Comparison of ENCODE assay signal across 1 cellular context in the genomic region with DNA sequence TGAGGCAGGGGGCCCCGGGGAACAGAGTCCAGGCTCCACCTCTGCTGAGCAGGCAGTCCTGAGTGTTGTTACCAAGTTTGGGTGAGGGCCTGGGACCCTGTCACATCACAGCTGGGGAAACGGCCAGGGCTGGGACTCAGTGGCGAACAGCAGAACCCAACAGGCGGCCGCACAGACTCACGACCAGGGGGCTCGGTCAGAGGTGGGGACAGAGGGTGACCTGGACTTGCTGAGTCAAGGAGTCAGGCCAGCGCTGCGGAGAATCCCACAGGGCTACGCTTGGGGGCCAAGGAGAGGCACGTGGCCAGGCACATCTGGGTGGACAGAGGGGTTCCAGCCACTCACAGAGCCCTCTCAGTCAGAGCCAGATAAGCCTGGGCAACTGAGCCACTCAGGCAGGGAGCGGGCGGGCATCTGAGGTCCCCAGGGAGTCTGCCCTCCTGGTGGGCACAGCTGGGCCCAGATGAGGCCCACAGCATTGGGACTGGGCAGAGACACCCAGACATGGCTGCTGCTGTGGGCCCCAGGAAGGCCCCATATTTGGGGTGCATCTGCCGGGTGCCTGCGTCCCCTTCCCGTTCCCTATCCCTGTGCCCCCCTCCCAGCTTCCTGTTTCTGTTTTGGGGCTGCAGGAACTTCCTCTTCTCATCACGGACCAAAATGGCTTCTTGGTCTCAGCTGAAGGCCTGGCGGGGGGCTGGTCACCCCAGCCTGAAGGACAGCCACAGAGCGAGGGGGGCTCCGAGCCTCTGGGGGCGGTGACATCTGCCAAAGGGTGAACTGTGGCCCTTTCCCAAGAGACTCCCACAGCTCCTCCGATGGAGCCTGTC.
TF ChIP-seq lines count a peak whose summit lies in the region.

No MANE protein-coding gene starts in this region.

TF ChIP-seq in GM12878, 131 proteins besides CTCF, POLR2A, EP300 and RAD21:
- TF ChIP-seq ESRRA (IDR thresholded peaks at IDR 0.05; ENCODE audit: low read length) (no peak), NR2F1 (conservative IDR thresholded peaks at IDR 0.05) (no peak), RFX5 (IDR thresholded peaks at IDR 0.05; ENCODE audit: low read depth, low read length) (no peak), HDAC6 (IDR thresholded peaks at IDR 0.05; ENCODE audit: unreplicated experiment) (no peak), CHD1 (IDR thresholded peaks at IDR 0.05; ENCODE audit: low read depth, low read length) (no peak), ETV6 (conservative IDR thresholded peaks at IDR 0.05 in 1 of 2, IDR thresholded peaks at IDR 0.05 in 1 of 2; ENCODE audit: borderline replicate concordance in 1 of 2, low read depth in 1 of 2) (no peak)
- TF ChIP-seq, protein P1, sequence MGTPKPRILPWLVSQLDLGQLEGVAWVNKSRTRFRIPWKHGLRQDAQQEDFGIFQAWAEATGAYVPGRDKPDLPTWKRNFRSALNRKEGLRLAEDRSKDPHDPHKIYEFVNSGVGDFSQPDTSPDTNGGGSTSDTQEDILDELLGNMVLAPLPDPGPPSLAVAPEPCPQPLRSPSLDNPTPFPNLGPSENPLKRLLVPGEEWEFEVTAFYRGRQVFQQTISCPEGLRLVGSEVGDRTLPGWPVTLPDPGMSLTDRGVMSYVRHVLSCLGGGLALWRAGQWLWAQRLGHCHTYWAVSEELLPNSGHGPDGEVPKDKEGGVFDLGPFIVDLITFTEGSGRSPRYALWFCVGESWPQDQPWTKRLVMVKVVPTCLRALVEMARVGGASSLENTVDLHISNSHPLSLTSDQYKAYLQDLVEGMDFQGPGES (IDR thresholded peaks at IDR 0.05) = no peak
- TF ChIP-seq, protein P2, sequence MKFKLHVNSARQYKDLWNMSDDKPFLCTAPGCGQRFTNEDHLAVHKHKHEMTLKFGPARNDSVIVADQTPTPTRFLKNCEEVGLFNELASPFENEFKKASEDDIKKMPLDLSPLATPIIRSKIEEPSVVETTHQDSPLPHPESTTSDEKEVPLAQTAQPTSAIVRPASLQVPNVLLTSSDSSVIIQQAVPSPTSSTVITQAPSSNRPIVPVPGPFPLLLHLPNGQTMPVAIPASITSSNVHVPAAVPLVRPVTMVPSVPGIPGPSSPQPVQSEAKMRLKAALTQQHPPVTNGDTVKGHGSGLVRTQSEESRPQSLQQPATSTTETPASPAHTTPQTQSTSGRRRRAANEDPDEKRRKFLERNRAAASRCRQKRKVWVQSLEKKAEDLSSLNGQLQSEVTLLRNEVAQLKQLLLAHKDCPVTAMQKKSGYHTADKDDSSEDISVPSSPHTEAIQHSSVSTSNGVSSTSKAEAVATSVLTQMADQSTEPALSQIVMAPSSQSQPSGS (IDR thresholded peaks at IDR 0.05; ENCODE audit: low read length) = no peak
- TF ChIP-seq, protein P3, sequence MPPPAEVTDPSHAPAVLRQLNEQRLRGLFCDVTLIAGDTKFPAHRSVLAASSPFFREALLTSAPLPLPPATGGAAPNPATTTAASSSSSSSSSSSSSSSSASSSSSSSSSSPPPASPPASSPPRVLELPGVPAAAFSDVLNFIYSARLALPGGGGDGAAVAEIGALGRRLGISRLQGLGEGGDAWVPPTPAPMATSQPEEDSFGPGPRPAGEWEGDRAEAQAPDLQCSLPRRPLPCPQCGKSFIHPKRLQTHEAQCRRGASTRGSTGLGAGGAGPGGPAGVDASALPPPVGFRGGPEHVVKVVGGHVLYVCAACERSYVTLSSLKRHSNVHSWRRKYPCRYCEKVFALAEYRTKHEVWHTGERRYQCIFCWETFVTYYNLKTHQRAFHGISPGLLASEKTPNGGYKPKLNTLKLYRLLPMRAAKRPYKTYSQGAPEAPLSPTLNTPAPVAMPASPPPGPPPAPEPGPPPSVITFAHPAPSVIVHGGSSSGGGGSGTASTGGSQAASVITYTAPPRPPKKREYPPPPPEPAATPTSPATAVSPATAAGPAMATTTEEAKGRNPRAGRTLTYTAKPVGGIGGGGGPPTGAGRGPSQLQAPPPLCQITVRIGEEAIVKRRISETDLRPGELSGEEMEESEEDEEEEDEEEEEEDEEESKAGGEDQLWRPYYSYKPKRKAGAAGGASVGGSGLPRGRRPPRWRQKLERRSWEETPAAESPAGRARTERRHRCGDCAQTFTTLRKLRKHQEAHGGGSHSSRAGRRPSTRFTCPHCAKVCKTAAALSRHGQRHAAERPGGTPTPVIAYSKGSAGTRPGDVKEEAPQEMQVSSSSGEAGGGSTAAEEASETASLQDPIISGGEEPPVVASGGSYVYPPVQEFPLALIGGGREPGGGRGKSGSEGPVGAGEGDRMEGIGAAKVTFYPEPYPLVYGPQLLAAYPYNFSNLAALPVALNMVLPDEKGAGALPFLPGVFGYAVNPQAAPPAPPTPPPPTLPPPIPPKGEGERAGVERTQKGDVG (CRISPR knock-in tag; IDR thresholded peaks at IDR 0.05) = no peak
- TF ChIP-seq, protein P4, sequence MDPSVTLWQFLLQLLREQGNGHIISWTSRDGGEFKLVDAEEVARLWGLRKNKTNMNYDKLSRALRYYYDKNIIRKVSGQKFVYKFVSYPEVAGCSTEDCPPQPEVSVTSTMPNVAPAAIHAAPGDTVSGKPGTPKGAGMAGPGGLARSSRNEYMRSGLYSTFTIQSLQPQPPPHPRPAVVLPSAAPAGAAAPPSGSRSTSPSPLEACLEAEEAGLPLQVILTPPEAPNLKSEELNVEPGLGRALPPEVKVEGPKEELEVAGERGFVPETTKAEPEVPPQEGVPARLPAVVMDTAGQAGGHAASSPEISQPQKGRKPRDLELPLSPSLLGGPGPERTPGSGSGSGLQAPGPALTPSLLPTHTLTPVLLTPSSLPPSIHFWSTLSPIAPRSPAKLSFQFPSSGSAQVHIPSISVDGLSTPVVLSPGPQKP (IDR thresholded peaks at IDR 0.05; ENCODE audit: low read depth, low read length) = no peak
